In the genomic region with DNA sequence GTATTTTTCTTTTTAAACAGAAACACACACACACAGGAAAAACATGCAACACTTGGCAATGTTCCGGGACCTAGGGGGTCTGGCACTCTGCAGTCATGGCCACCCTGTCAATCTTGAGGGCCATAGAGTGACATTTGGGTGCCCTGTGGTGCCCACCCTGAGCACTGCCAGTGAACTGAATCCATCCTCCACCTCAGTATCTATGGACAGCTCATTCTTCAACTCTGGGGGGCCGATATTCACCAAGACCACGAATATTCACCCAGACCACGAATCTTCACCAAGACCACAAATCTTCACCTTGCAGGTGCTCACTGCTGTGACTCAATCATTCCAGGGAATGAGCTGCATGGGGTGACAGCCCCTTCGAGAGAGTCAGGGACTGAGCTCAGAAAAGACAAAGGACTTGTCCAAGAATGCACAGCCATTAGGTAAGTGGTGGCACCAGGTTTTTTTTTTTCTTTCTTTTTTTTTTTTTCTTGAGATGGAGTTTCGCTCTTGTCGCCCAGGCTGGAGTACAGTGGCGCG, we compare ENCODE assay signal across 22 cellular contexts.
"Had no signal": no experiment of that assay in that cellular context is flagged by ENCODE, and none has a peak within 500 bp of the region (broad histone marks: within the 10 kb centered on the region; RNA-seq: fewer than 3 reads in every experiment).

No MANE protein-coding gene starts in this region.

- H3K36me3 Mint-ChIP-seq: activated naive CD4-positive, alpha-beta T cell treated with anti-CD3 and anti-CD28 coated beads, Interleukin-2, amount 50 U/mL, for 24 hours; immature natural killer cell; naive thymus-derived CD8-positive, alpha-beta T cell; type B pancreatic cell; WTC11 had no signal

- ATAC-seq: gastroesophageal sphincter; heart right ventricle; naive thymus-derived CD8-positive, alpha-beta T cell; WTC11 had no signal

- H3K4me3 Mint-ChIP-seq: activated naive CD4-positive, alpha-beta T cell treated with anti-CD3 and anti-CD28 coated beads, Interleukin-2, amount 50 U/mL, for 24 hours; dendritic cell treated with granulocyte-macrophage colony-stimulating factor and Interleukin-4, amounts not matched to agents 40 ng/mL and 50 ng/mL, for 4 days; immature natural killer cell; naive thymus-derived CD8-positive, alpha-beta T cell; T-helper 2 cell treated with Interferon-gamma antibody and Interleukin-4, amounts not matched to agents 5 μg/mL and 100 μg/mL, for 36 hours; type B pancreatic cell; WTC11 had no signal

- H3K4me1 Mint-ChIP-seq: activated naive CD4-positive, alpha-beta T cell treated with anti-CD3 and anti-CD28 coated beads, Interleukin-2, amount 50 U/mL, for 24 hours had no signal

- H3K9me3 Mint-ChIP-seq: activated naive CD4-positive, alpha-beta T cell treated with anti-CD3 and anti-CD28 coated beads, Interleukin-2, amount 50 U/mL, for 24 hours; dendritic cell treated with granulocyte-macrophage colony-stimulating factor and Interleukin-4, amounts not matched to agents 40 ng/mL and 50 ng/mL, for 4 days; immature natural killer cell; naive thymus-derived CD8-positive, alpha-beta T cell; T-helper 2 cell treated with Interferon-gamma antibody and Interleukin-4, amounts not matched to agents 5 μg/mL and 100 μg/mL, for 36 hours; type B pancreatic cell; WTC11 had no signal

- H3K27ac Mint-ChIP-seq: activated naive CD4-positive, alpha-beta T cell treated with anti-CD3 and anti-CD28 coated beads, Interleukin-2, amount 50 U/mL, for 24 hours; dendritic cell treated with granulocyte-macrophage colony-stimulating factor and Interleukin-4, amounts not matched to agents 40 ng/mL and 50 ng/mL, for 4 days; immature natural killer cell; T-helper 2 cell treated with Interferon-gamma antibody and Interleukin-4, amounts not matched to agents 5 μg/mL and 100 μg/mL, for 36 hours; type B pancreatic cell; WTC11 had no signal

- H3K27me3 Mint-ChIP-seq: activated naive CD4-positive, alpha-beta T cell treated with anti-CD3 and anti-CD28 coated beads, Interleukin-2, amount 50 U/mL, for 24 hours; dendritic cell treated with granulocyte-macrophage colony-stimulating factor and Interleukin-4, amounts not matched to agents 40 ng/mL and 50 ng/mL, for 4 days; type B pancreatic cell had no signal

- DNase-seq: activated CD4-positive, alpha-beta T cell treated with anti-CD3 and anti-CD28 coated beads for 48 hours; activated CD8-positive, alpha-beta memory T cell treated with anti-CD3 and anti-CD28 coated beads, Interleukin-2, amount 50 U/mL, for 4 hours; activated effector memory CD4-positive, alpha-beta T cell treated with anti-CD3 and anti-CD28 coated beads, Interleukin-2, amount 50 U/mL, for 16 hours; activated T-cell treated with anti-CD3 and anti-CD28 coated beads, Interleukin-2, amount 50 U/mL, for 48 hours; amniotic stem cell; effector memory CD4-positive, alpha-beta T cell; heart right ventricle; immature natural killer cell; mesendoderm; naive thymus-derived CD8-positive, alpha-beta T cell; posterior cingulate gyrus; retina; spleen; stimulated activated CD4-positive, alpha-beta T cell treated with anti-CD3 and anti-CD28 coated beads, Interleukin-4, amount 100 ng/mL, for 4 hours; stomach; testis had no signal
